Comparison of ENCODE assay signal across 24 cellular contexts in the genomic region with DNA sequence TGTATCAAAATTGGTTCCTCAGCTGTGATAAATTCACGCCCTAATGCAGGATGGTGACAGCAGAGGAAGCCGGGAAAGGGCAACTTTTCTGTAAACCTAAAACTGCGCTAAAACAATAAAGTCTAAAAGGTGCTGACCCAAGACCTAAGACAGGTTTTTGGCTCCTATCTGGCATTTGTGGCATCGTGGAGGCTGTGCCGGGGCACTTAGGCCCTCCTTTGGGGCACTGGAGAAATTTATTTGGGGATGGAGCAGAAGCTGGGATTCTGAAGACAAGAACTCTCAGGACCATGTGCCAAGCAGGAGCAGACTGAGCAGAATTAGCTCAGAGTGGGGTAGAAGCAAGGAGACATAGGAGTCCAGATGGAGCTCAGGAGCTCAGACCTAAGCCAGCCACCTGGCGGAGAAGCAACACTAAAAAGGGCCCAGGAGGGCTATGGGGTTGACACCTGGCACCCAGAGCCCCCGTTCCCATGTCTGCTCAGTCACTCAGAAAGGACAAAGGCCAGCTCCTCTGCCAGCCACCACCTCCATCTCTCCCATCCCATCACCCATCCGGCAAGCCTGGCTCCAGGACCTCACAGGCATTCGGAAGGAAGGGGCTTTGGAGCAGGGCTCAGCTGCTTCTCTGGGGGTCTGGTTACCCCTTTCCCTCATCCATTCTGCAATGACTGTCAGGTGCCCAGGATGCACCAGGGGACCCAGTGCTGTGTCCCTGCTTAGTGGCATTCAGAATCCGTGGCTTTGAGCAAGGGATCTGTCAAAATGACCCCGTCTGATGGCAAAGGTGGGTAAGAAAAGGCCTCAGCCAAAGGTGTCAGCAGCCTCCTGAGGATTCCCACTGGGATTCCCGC.
DNase-seq lines count a peak whose midpoint lies in the region; ATAC-seq and TF ChIP-seq lines count a peak whose summit lies in the region.
"Had no signal": no experiment of that assay in that cellular context is flagged by ENCODE, and none has a peak within 500 bp of the region (broad histone marks: within the 10 kb centered on the region; RNA-seq: fewer than 3 reads in every experiment).

No MANE protein-coding gene starts in this region.

- no peak for TF ChIP-seq CTCF in natural killer cell (IDR thresholded peaks at IDR 0.05)
- no peak for TF ChIP-seq CTCF in stomach (IDR thresholded peaks at IDR 0.05)

- H3K4me3 Mint-ChIP-seq in natural killer cell treated with Interleukin-12 subunit alpha and Interleukin-12 subunit beta and Interleukin-15 and Interleukin-18, amount 100 ng/mL, for 72 hours: no peak overlapping the region
- H3K4me3 Mint-ChIP-seq in natural killer cell: no peak overlapping the region
- H3K4me3 Mint-ChIP-seq: B cell, GM23338 had no signal

- no peaks in the 10 kb centered on the region for H3K36me3 Mint-ChIP-seq in natural killer cell treated with Interleukin-12 subunit alpha and Interleukin-12 subunit beta and Interleukin-15 and Interleukin-18, amount 100 ng/mL, for 72 hours
- no peaks in the 10 kb centered on the region for H3K36me3 Mint-ChIP-seq in natural killer cell

- H3K27ac ChIP-seq in stomach: no peak overlapping the region
- H3K27ac ChIP-seq: 22Rv1, SJCRH30 had no signal

- 81 to 91% (median 85%) methylated on average over 10 to 12 of the region's 12 CpGs for WGBS in stomach, 5 donors

- no peak for TF ChIP-seq POLR2A in stomach (IDR thresholded peaks at IDR 0.05)

- peaks cover 15 to 18% of the 10 kb centered on the region in 2 donors for H3K27me3 Mint-ChIP-seq in natural killer cell treated with Interleukin-12 subunit alpha and Interleukin-12 subunit beta and Interleukin-15 and Interleukin-18, amount 100 ng/mL, for 72 hours
- peaks cover 15 to 16% of the 10 kb centered on the region in 2 donors for H3K27me3 Mint-ChIP-seq in natural killer cell (ENCODE audit: low read depth in 2 of 2)

- DNase-seq in NCI-H2171 treated with DMSO at 0.1 percent for 48 hours (lab: John Stamatoyannopoulos, UW) (peak; percentile 52), NCI-H2171 (lab: John Stamatoyannopoulos, UW) (no peak), natural killer cell (no peak), mesenteric fat pad (ENCODE audit: low spot score) (peak; percentile 83), stomach (peak; percentile 10), COLO829 (ENCODE audit: low spot score) (no peak), NCI-H1436 treated with DMSO at 0.1 percent for 48 hours (lab: John Stamatoyannopoulos, UW) (no peak)
- DNase-seq in natural killer cell treated with Interleukin-12 subunit alpha and Interleukin-12 subunit beta and Interleukin-15 and Interleukin-18, amount 100 ng/mL, for 72 hours (ENCODE audit: low spot score): peak; percentile 50
- DNase-seq: DMS153; HCEC 1CT; KBM-7; MG63; NCI-H1105 treated with DMSO at 0.1 percent for 48 hours; NCI-H1694; NCI-H2081; NCI-H748 treated with DMSO at 0.1 percent for 48 hours; NK-92 treated with Interleukin-12 subunit alpha and Interleukin-12 subunit beta, amount 100 ng/mL, for 24 hours; PC-3; SJCRH30 had no signal

- H3K4me1 ChIP-seq in stomach: no peaks in the 10 kb centered on the region

- intact Hi-C loops in natural killer cell (cut with micrococcal nuclease): no loop called here
- intact Hi-C loops in stomach (cut with DNase I; ENCODE audit: low total_unique reads): no loop called here

- no peaks in the 10 kb centered on the region for H3K4me1 Mint-ChIP-seq in natural killer cell treated with Interleukin-12 subunit alpha and Interleukin-12 subunit beta and Interleukin-15 and Interleukin-18, amount 100 ng/mL, for 72 hours (ENCODE audit: low read depth in 2 of 2)
- no peaks in the 10 kb centered on the region for H3K4me1 Mint-ChIP-seq in natural killer cell
- H3K4me1 Mint-ChIP-seq: B cell had no signal

- H3K9me3 Mint-ChIP-seq in natural killer cell treated with Interleukin-12 subunit alpha and Interleukin-12 subunit beta and Interleukin-15 and Interleukin-18, amount 100 ng/mL, for 72 hours: no peaks in the 10 kb centered on the region
- H3K9me3 Mint-ChIP-seq in natural killer cell: no peaks in the 10 kb centered on the region

- ATAC-seq in natural killer cell treated with Interleukin-12 subunit alpha and Interleukin-12 subunit beta and Interleukin-15 and Interleukin-18, amount 100 ng/mL, for 72 hours: no peak
- ATAC-seq in natural killer cell: no peak
- ATAC-seq: PC-3, Right ventricle myocardium inferior, SK-N-SH treated with all-trans-retinoic acid at 6 μM for 48 hours had no signal

- H3K4me3 ChIP-seq in stomach: no peak overlapping the region
- H3K4me3 ChIP-seq: GM23338, MG63, SJCRH30 had no signal

- no peak for TF ChIP-seq EP300 in stomach (IDR thresholded peaks at IDR 0.05)

- no peak overlapping the region for H3K27ac Mint-ChIP-seq in natural killer cell treated with Interleukin-12 subunit alpha and Interleukin-12 subunit beta and Interleukin-15 and Interleukin-18, amount 100 ng/mL, for 72 hours
- H3K27ac Mint-ChIP-seq in natural killer cell: no peak overlapping the region
- H3K27ac Mint-ChIP-seq: B cell, GM23338 had no signal

- H3K9me3 ChIP-seq in stomach: peaks cover 0 to 23% (median 7%) of the 10 kb centered on the region in 4 donors
- H3K9me3 ChIP-seq: MG63, SJCRH30 had no signal

- peaks cover 0 to 54% (median 0%) of the 10 kb centered on the region in 3 donors for H3K27me3 ChIP-seq in stomach
- H3K27me3 ChIP-seq: MG63 had no signal

- no peaks in the 10 kb centered on the region for H3K36me3 ChIP-seq in stomach
- H3K36me3 ChIP-seq: MG63, SJCRH30 had no signal

Comparison
In these comparisons a context has a peak if more than half of its experiments do, and no peak if none do; other contexts are left out.
1. DNase-seq: peak in NCI-H2171 treated with DMSO at 0.1 percent for 48 hours (single experiment), natural killer cell treated with Interleukin-12 subunit alpha and Interleukin-12 subunit beta and Interleukin-15 and Interleukin-18, amount 100 ng/mL, for 72 hours (single experiment), mesenteric fat pad (single experiment) and stomach (single experiment); none in NCI-H2171 (single experiment), natural killer cell (single experiment), COLO829 (single experiment) and NCI-H1436 treated with DMSO at 0.1 percent for 48 hours (single experiment).